8 cellular contexts compared by ENCODE assay signal in the genomic region with DNA sequence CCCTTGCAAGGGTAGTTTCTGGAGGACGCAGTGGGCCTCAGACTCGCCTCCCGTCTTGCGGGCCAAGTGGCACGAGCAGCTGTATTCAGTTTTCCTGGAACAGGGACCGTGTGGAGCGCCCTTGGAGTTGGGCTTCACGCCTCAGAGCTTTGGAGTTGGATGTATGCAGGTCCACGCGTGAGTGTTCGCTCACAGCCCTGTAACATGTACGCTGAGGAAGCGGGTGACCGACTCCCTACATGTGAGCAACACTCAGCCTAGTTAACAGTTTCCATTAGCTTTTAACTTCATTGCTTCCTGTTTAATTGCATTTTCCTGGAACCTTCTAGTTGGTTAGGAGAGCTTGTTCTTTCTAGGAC. TPM values are rescaled to one million over a fixed set of nuclear protein-coding genes. Genes with fewer than 3 reads are reported as not detected.
A peak's percentile ranks its signal among the peaks of the same experiment; 100 is the strongest.
DNase-seq lines count a peak whose midpoint lies in the region; ATAC-seq, FAIRE-seq and TF ChIP-seq lines count a peak whose summit lies in the region.

No MANE protein-coding gene starts in this region.

- peaks cover 20% of the 10 kb centered on the region for H3K27me3 Mint-ChIP-seq in GM23338 (ENCODE audit: insufficient read depth, low read depth, poor library complexity)

- peaks cover 56% of the 10 kb centered on the region for H3K79me2 ChIP-seq in GM23338 (replicated peaks; ENCODE audit: insufficient read depth)

- no peaks in the 10 kb centered on the region for H3K9me3 ChIP-seq in endocrine pancreas (ENCODE audit: control insufficient read depth, low read length)
- no peaks in the 10 kb centered on the region for H3K9me3 ChIP-seq in muscle layer of duodenum (ENCODE audit: control insufficient read depth in 1 of 2, low read length in 2 of 2)

- peak overlapping the region; percentile 49 for H3K9ac ChIP-seq in endocrine pancreas (ENCODE audit: control insufficient read depth, insufficient read depth, low read length)

- peaks cover 10% of the 10 kb centered on the region; the same call in 1 of the 2 replicates for H3K9me2 ChIP-seq in GM23338 (ENCODE audit: insufficient read depth)

- H3K27me3 ChIP-seq in GM23338 (ENCODE audit: insufficient read depth): no peaks in the 10 kb centered on the region
- H3K27me3 ChIP-seq in endocrine pancreas (ENCODE audit: control insufficient read depth, insufficient read depth, low read length): no peaks in the 10 kb centered on the region
- H3K27me3 ChIP-seq in muscle layer of duodenum (ENCODE audit: low read depth, low read length): no peaks in the 10 kb centered on the region

- H2AFZ ChIP-seq in GM23338: peak overlapping the region; percentile 58; the same call in 1 of the 2 replicates

- no peak for TF ChIP-seq CTCF in 22Rv1 (IDR thresholded peaks at IDR 0.05)
- TF ChIP-seq CTCF in GM23338 (conservative IDR thresholded peaks at IDR 0.05; ENCODE audit: low read depth in 2 of 2): no peak
- no peak for TF ChIP-seq CTCF in D721Med (IDR thresholded peaks at IDR 0.05; ENCODE audit: insufficient read depth, missing control alignments)

- ATAC-seq in GM23338: no peak; the same call in 2 of the 3 replicates
- ATAC-seq in GM18870 (IDR thresholded peaks at IDR 0.05; ENCODE audit: unreplicated experiment): no peak

- peak overlapping the region; percentile 96 for H3K4me3 Mint-ChIP-seq in GM23338

- FAIRE-seq in D721Med (lab: Jason Lieb, UNC): no peak

- H3K4me3 ChIP-seq in GM23338 (peak overlapping the region; percentile 89), endocrine pancreas (ENCODE audit: control insufficient read depth, insufficient read depth, low read length) (peak overlapping the region; percentile 94), muscle layer of duodenum (ENCODE audit: low read depth in 1 of 2, low read length in 2 of 2) (peak overlapping the region; percentile 89 to 100)

- H3K27ac ChIP-seq in 22Rv1 (peak overlapping the region; percentile 94), GM23338 (ENCODE audit: low read depth) (peak overlapping the region; percentile 93), muscle layer of duodenum (ENCODE audit: low read length) (peak overlapping the region; percentile 92)

- H3F3A ChIP-seq in GM23338 (replicated peaks; ENCODE audit: low read depth): peaks cover 10% of the 10 kb centered on the region

- peaks cover 7% of the 10 kb centered on the region; the same call in 2 of the 3 replicates for H3K9me3 Mint-ChIP-seq in GM23338

- H4K20me1 ChIP-seq in GM23338 (replicated peaks; ENCODE audit: insufficient read depth): peaks cover 13% of the 10 kb centered on the region

- peaks cover 10% of the 10 kb centered on the region for H3K36me3 Mint-ChIP-seq in GM23338 (ENCODE audit: low read depth)

- peak; percentile 26 for DNase-seq in GM23338 (ENCODE audit: low spot score)
- peak; percentile 63 for DNase-seq in UCSD-AML1 (lab: John Stamatoyannopoulos, UW; ENCODE audit: unreplicated experiment)
- no peak for DNase-seq in H4 (ENCODE audit: low spot score)
- no peak for DNase-seq in D721Med (ENCODE audit: insufficient read length, low spot score)

- H3K4me1 Mint-ChIP-seq in GM23338: peaks cover 29% of the 10 kb centered on the region

- H3K4me1 ChIP-seq in GM23338 (ENCODE audit: insufficient read depth) (peaks cover 16% of the 10 kb centered on the region), endocrine pancreas (ENCODE audit: control insufficient read depth, insufficient read depth, low read length) (peaks cover 27% of the 10 kb centered on the region), muscle layer of duodenum (ENCODE audit: control insufficient read depth in 1 of 2, insufficient read depth in 2 of 2, low read length in 2 of 2) (peaks cover 20 to 46% of the 10 kb centered on the region in 2 donors)

- H3K36me3 ChIP-seq in GM23338 (ENCODE audit: insufficient read depth) (no peaks in the 10 kb centered on the region), endocrine pancreas (ENCODE audit: control insufficient read depth, insufficient read depth, low read length) (no peaks in the 10 kb centered on the region), muscle layer of duodenum (ENCODE audit: control insufficient read depth in 1 of 2, insufficient read depth in 2 of 2, low read length in 2 of 2) (no peaks in the 10 kb centered on the region)

- peak overlapping the region; percentile 91 for H3K4me2 ChIP-seq in GM23338

- H3K27ac Mint-ChIP-seq in GM23338: peak overlapping the region; percentile 98

TF ChIP-seq in GM23338, 12 proteins besides CTCF, POLR2A, EP300 and RAD21:
- no peak for TF ChIP-seq STAT1 (IDR thresholded peaks at IDR 0.05; ENCODE audit: unreplicated experiment)
- TF ChIP-seq JUNB (IDR thresholded peaks at IDR 0.05; ENCODE audit: unreplicated experiment): no peak

RNA-seq across cellular contexts. Expression of a gene that starts 0.7 kb away (rescaled TPM):
- total RNA-seq in GM23338 (2014; rRNA removed; shearing (Covaris generic)): 115 and 140 TPM in 2 replicates
- polyA plus RNA-seq in GM23338 (2016; fragmentation: Nextera tagmentation; extraction: Ambion mirVana): 49.4 and 50.5 TPM in 2 replicates
- total RNA-seq in H4 (2014; rRNA removed; shearing (Covaris generic)): 112 and 127 TPM in 2 replicates

Comparison
In these comparisons a context has a peak if more than half of its experiments do, and no peak if none do; other contexts are left out.
1. DNase-seq: peak in GM23338 (single experiment) and UCSD-AML1 (single experiment); none in H4 (single experiment) and D721Med (single experiment).
2. Peak in every context shown above with its lines, with median percentiles within 50 percentile points of each other: H3K27ac ChIP-seq and H3K4me3 ChIP-seq.